Comparison of ENCODE assay signal across 11 cellular contexts in the genomic region with DNA sequence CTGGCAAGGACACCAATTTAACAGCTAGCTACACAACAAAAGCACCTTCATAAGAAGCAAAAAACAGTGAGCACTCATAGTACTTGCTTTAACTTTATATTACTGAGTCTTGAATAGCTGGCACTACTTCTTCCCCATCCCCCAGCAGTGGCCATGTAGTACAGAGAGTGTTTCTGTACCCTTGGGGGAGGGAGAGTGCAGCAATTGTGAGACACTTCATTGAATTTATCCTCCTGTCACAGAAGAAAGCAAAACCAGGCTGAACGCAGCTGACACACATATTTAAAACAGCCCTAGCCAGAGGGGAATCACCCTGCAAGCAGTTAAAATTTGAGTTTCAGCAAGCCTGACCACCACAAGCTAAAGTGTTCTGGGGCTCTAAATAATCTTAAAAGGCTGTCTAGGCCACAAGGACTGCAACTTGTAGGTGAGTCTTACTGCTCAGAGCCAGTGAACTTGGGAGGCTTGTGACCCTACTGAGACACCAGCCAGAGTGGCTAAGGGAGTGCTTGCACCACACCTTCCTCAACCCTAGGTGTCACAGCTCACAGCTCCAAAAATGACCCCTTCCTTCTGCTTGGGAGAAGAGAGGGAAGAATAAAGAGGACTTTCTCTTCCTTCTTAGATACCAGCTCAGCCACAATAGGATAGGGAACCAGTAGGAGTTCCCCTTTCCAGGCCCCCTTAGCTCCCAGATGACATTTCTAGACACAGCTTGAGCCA.
DNase-seq lines count a peak whose midpoint lies in the region; TF ChIP-seq lines count a peak whose summit lies in the region.
"Had no signal": no experiment of that assay in that cellular context is flagged by ENCODE, and none has a peak within 500 bp of the region (broad histone marks: within the 10 kb centered on the region; RNA-seq: fewer than 3 reads in every experiment).

No MANE protein-coding gene starts in this region.

- in situ Hi-C loops in SK-MEL-5 (cut with HindIII; ENCODE audit: low pct_unique_long_range_greater_than_20kb, low sequenced_read_pairs) = no loop called here

- H3K9me3 ChIP-seq in mesodermal cell (ENCODE audit: control insufficient read depth, low read length) (no peaks in the 10 kb centered on the region), suprapubic skin (no peaks in the 10 kb centered on the region)
- H3K9me3 ChIP-seq: stomach had no signal

- no peaks in the 10 kb centered on the region for H3K27me3 ChIP-seq in suprapubic skin
- H3K27me3 ChIP-seq: esophagus squamous epithelium, stomach had no signal

- TF ChIP-seq POLR2A in suprapubic skin (IDR thresholded peaks at IDR 0.05) = no peak

- TF ChIP-seq CTCF in suprapubic skin (IDR thresholded peaks at IDR 0.05) = no peak
- no peak for TF ChIP-seq CTCF in GM10266 (IDR thresholded peaks at IDR 0.05; ENCODE audit: control insufficient read depth, insufficient read depth, low read depth, missing control alignments)

- no peak for TF ChIP-seq EP300 in suprapubic skin (IDR thresholded peaks at IDR 0.05)

- WGBS in mesodermal cell (ENCODE audit: insufficient coverage in 2 of 2), 2 experiments = 43% methylated on average over 1 of the region's 1 CpG; no CpG with 5 or more reads in 1 of the 2 experiments
- 25% methylated on average over 1 of the region's 1 CpG for WGBS in suprapubic skin

- no peaks in the 10 kb centered on the region for H3K36me3 ChIP-seq in mesodermal cell (ENCODE audit: control insufficient read depth, insufficient read depth, low read length)
- no peaks in the 10 kb centered on the region for H3K36me3 ChIP-seq in suprapubic skin
- H3K36me3 ChIP-seq: esophagus squamous epithelium, stomach had no signal

- H3K4me1 ChIP-seq in mesodermal cell (ENCODE audit: control insufficient read depth, insufficient read depth, low read length, poor library complexity, severe bottlenecking) (peaks cover 7% of the 10 kb centered on the region), suprapubic skin (no peaks in the 10 kb centered on the region)
- H3K4me1 ChIP-seq: esophagus squamous epithelium, stomach had no signal

- H3K4me3 ChIP-seq in mesodermal cell (ENCODE audit: extremely low read depth, insufficient read depth, low read length, poor library complexity, severe bottlenecking) (no peak overlapping the region), suprapubic skin (no peak overlapping the region)
- H3K4me3 ChIP-seq: esophagus squamous epithelium, stomach had no signal

- H3K27ac ChIP-seq in mesodermal cell (ENCODE audit: low read depth, low read length, severe bottlenecking) (peak overlapping the region; percentile 34), suprapubic skin (peak overlapping the region; percentile 29)
- H3K27ac ChIP-seq: esophagus squamous epithelium, stomach, VCaP had no signal

- DNase-seq in SK-MEL-5 (ENCODE audit: low read depth, low spot score) (peak; percentile 49), epidermal melanocyte (ENCODE audit: insufficient read length, low spot score) (peak; percentile 25), suprapubic skin (ENCODE audit: low spot score in 2 of 2) (no peak), HuH-7 (ENCODE audit: low spot score) (no peak), GM10266 (ENCODE audit: extremely low spot score) (no peak), ecto neural progenitor cell (ENCODE audit: low spot score) (no peak)
- DNase-seq: CD4-positive, alpha-beta memory T cell; esophagus squamous epithelium; stomach had no signal

Comparison
In these comparisons a context has a peak if more than half of its experiments do, and no peak if none do; other contexts are left out.
1. DNase-seq: peak in SK-MEL-5 (single experiment) and epidermal melanocyte (single experiment); none in suprapubic skin (0 of 2), HuH-7 (single experiment), GM10266 (single experiment) and ecto neural progenitor cell (single experiment).